23 cellular contexts compared by ENCODE assay signal in the genomic region with DNA sequence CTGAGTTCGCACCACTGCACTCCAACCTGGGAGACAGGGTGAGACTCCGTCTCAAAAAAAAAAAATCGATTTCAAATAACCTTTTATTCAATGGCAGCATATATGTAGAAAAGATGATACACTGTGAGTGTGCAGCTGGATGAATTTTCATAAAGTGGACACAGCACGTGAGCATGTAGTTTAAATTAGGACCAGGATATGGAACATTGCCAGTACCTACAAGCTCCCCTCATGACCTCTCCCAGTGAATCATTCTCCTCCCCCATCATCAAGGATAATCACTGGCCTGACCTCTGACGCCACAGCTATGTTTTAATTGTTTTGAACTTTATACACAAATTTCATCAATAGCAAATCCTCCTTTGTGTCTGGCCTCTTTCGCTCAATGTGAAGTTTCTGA. TPM values are rescaled to one million over a fixed set of nuclear protein-coding genes. Genes with fewer than 3 reads are reported as not detected.
DNase-seq lines count a peak whose midpoint lies in the region; ATAC-seq and TF ChIP-seq lines count a peak whose summit lies in the region.
"Had no signal": no experiment of that assay in that cellular context is flagged by ENCODE, and none has a peak within 500 bp of the region (broad histone marks: within the 10 kb centered on the region; RNA-seq: fewer than 3 reads in every experiment).

No MANE protein-coding gene starts in this region.

- H3K9me3 ChIP-seq in body of pancreas = no peaks in the 10 kb centered on the region
- no peaks in the 10 kb centered on the region for H3K9me3 ChIP-seq in BE2C
- H3K9me3 ChIP-seq: BLaER1 treated with 17β-estradiol and CSF1 and Interleukin-3, amounts not matched to agents 10 nM and 100 nM; Caco-2; MG63; SK-N-SH had no signal

- TF ChIP-seq CTCF in choroid plexus epithelial cell (conservative IDR thresholded peaks at IDR 0.05; ENCODE audit: low read depth, low read length) (no peak), fibroblast of villous mesenchyme (IDR thresholded peaks at IDR 0.05; ENCODE audit: insufficient read depth, low read depth, low read length) (no peak), body of pancreas (IDR thresholded peaks at IDR 0.05) (no peak), BE2C (IDR thresholded peaks at IDR 0.05; ENCODE audit: low read depth, low read length) (no peak)

- H3K36me3 ChIP-seq in body of pancreas (replicated peaks in 1 of 2; ENCODE audit: insufficient read depth in 1 of 2, low read depth in 2 of 2) (no peaks in the 10 kb centered on the region), BE2C (no peaks in the 10 kb centered on the region)
- H3K36me3 ChIP-seq: BLaER1 treated with 17β-estradiol and CSF1 and Interleukin-3, amounts not matched to agents 10 nM and 100 nM; MG63 had no signal

- H3K4me1 Mint-ChIP-seq in stimulated activated naive B cell treated with anti-CD40 and anti-IgM and Interleukin-4, amounts not matched to agents 10 μg/mL and 1 μg/mL and 100 μg/mL, for 72 hours = no peaks in the 10 kb centered on the region
- H3K4me1 Mint-ChIP-seq: CD4-positive, alpha-beta memory T cell had no signal

- H3K27ac Mint-ChIP-seq in stimulated activated naive B cell treated with anti-CD40 and anti-IgM and Interleukin-4, amounts not matched to agents 10 μg/mL and 1 μg/mL and 100 μg/mL, for 72 hours = no peak overlapping the region
- H3K27ac Mint-ChIP-seq: CD4-positive, alpha-beta memory T cell had no signal

- no peak overlapping the region for H3K4me3 Mint-ChIP-seq in stimulated activated naive B cell treated with anti-CD40 and anti-IgM and Interleukin-4, amounts not matched to agents 10 μg/mL and 1 μg/mL and 100 μg/mL, for 72 hours
- H3K4me3 Mint-ChIP-seq: CD4-positive, alpha-beta memory T cell had no signal

- intact Hi-C loops in body of pancreas (cut with DNase I) = no loop called here

- no peaks in the 10 kb centered on the region for H3K9me3 Mint-ChIP-seq in stimulated activated naive B cell treated with anti-CD40 and anti-IgM and Interleukin-4, amounts not matched to agents 10 μg/mL and 1 μg/mL and 100 μg/mL, for 72 hours

- TF ChIP-seq POLR2A in body of pancreas (IDR thresholded peaks at IDR 0.05) = no peak

- H3K27me3 Mint-ChIP-seq in stimulated activated naive B cell treated with anti-CD40 and anti-IgM and Interleukin-4, amounts not matched to agents 10 μg/mL and 1 μg/mL and 100 μg/mL, for 72 hours = peaks cover 0 to 10% of the 10 kb centered on the region in 2 donors

- H3K4me1 ChIP-seq in body of pancreas (no peaks in the 10 kb centered on the region), BE2C (no peaks in the 10 kb centered on the region)
- H3K4me1 ChIP-seq: BLaER1 treated with 17β-estradiol and CSF1 and Interleukin-3, amounts not matched to agents 10 nM and 100 nM had no signal

- DNase-seq in HCEC 1CT (peak; percentile 66), choroid plexus epithelial cell (ENCODE audit: low read depth) (peak; percentile 23), fibroblast of villous mesenchyme (ENCODE audit: low read depth) (peak; percentile 24), body of pancreas (no peak), BE2C (no peak), NCI-H524 (lab: John Stamatoyannopoulos, UW) (no peak)
- no peak for DNase-seq in stimulated activated naive B cell treated with anti-CD40 and anti-IgM and Interleukin-4, amounts not matched to agents 10 μg/mL and 1 μg/mL and 100 μg/mL, for 72 hours
- DNase-seq: Caco-2; CD4-positive, alpha-beta memory T cell; DMS 273 treated with DMSO at 0.1 percent for 48 hours; DMS79 treated with DMSO at 0.1 percent for 48 hours; GDM1; Karpas-422; MG63; NCI-H1048; NCI-H1417 treated with DMSO at 0.1 percent for 48 hours; NCI-H187; NCI-H2107; NCI-H446 treated with DMSO at 0.1 percent for 48 hours; NCI-H748 treated with DMSO at 0.1 percent for 48 hours; SIG-M5; SK-N-SH had no signal

- H3K4me3 ChIP-seq in choroid plexus epithelial cell (ENCODE audit: low read depth, low read length) (no peak overlapping the region), fibroblast of villous mesenchyme (ENCODE audit: low read depth, low read length) (no peak overlapping the region), body of pancreas (no peak overlapping the region), BE2C (ENCODE audit: low read depth, low read length) (no peak overlapping the region)
- H3K4me3 ChIP-seq: BLaER1 treated with 17β-estradiol and CSF1 and Interleukin-3, amounts not matched to agents 10 nM and 100 nM; MG63 had no signal

- no peaks in the 10 kb centered on the region for H3K36me3 Mint-ChIP-seq in stimulated activated naive B cell treated with anti-CD40 and anti-IgM and Interleukin-4, amounts not matched to agents 10 μg/mL and 1 μg/mL and 100 μg/mL, for 72 hours
- H3K36me3 Mint-ChIP-seq: CD4-positive, alpha-beta memory T cell had no signal

- ATAC-seq in body of pancreas = no peak
- no peak for ATAC-seq in stimulated activated naive B cell treated with anti-CD40 and anti-IgM and Interleukin-4, amounts not matched to agents 10 μg/mL and 1 μg/mL and 100 μg/mL, for 72 hours (replicated peaks)

- H3K27me3 ChIP-seq in body of pancreas (no peaks in the 10 kb centered on the region), BE2C (no peaks in the 10 kb centered on the region)
- H3K27me3 ChIP-seq: BLaER1 treated with 17β-estradiol and CSF1 and Interleukin-3, amounts not matched to agents 10 nM and 100 nM; MG63 had no signal

- WGBS in body of pancreas, 2 donors = 81 to 85% methylated on average over 6 of the region's 6 CpGs

- H3K27ac ChIP-seq in body of pancreas = no peak overlapping the region
- H3K27ac ChIP-seq: BLaER1 treated with 17β-estradiol and CSF1 and Interleukin-3, amounts not matched to agents 10 nM and 100 nM had no signal

RNA-seq across cellular contexts. Expression of a gene that starts 53.8 kb away (rescaled TPM):
- total RNA-seq in fibroblast of villous mesenchyme = 59.9 and 86.8 TPM in 2 replicates
- 10 to 100 TPM; 31.3 to 35.3 TPM for total RNA-seq in body of pancreas
- 157 TPM for polyA plus RNA-seq in BE2C (2012; ENCODE audit: insufficient read depth, insufficient read length, low read depth)

Comparison
In these comparisons a context has a peak if more than half of its experiments do, and no peak if none do; other contexts are left out.
1. DNase-seq: peak in HCEC 1CT (single experiment), choroid plexus epithelial cell (single experiment) and fibroblast of villous mesenchyme (single experiment); none in body of pancreas (0 of 4), BE2C (single experiment), NCI-H524 (0 of 2) and stimulated activated naive B cell treated with anti-CD40 and anti-IgM and Interleukin-4, amounts not matched to agents 10 μg/mL and 1 μg/mL and 100 μg/mL, for 72 hours (single experiment).